9 cellular contexts compared by ENCODE assay signal in the genomic region with DNA sequence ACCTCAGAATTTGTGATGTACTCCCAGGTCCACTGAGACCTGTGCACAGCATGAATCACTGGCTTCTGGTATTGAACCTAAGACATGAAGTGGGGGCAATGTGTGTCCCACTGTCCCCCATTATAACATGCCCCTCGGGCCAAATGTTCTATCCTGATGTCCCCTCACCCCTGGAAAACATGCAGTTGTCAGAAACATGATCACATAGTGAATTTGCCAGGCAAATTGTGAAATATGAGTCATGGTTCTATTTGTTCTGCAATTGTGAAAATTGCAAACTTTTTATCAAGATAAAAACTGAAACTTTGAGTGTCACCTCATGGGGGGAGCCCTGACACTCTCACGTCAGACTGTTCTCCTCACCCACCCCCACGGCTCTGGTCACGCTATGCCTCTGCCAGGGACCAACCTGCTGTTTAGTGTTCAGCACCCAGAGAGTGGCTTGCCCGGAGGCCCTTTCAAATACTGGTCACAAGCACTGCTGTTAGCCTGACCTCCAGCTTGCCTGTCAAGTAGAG.
A peak's percentile ranks its signal among the peaks of the same experiment; 100 is the strongest.
DNase-seq lines count a peak whose midpoint lies in the region; ATAC-seq and TF ChIP-seq lines count a peak whose summit lies in the region.
"Had no signal": no experiment of that assay in that cellular context is flagged by ENCODE, and none has a peak within 500 bp of the region (broad histone marks: within the 10 kb centered on the region; RNA-seq: fewer than 3 reads in every experiment).

No MANE protein-coding gene starts in this region.

- intact Hi-C loops in left colon (cut with DNase I, micrococcal nuclease) = loop anchor here in 1 of 2 donors (5.0 to 10.0 kb wide), 4 partner anchors 126 to 1226 kb away; no protein-coding TSS in a partner anchor

- no peaks in the 10 kb centered on the region for H3K79me2 ChIP-seq in neural progenitor cell (ENCODE audit: low read depth)

- peaks cover 9% of the 10 kb centered on the region for H3K4me1 Mint-ChIP-seq in neural progenitor cell
- peaks cover 6% of the 10 kb centered on the region for H3K4me1 Mint-ChIP-seq in WTC11

- H3K27ac Mint-ChIP-seq in neural progenitor cell (no peak overlapping the region), WTC11 (no peak overlapping the region)

- no peak overlapping the region for H3K4me2 ChIP-seq in neural progenitor cell

- H3K27ac ChIP-seq in neural progenitor cell = no peak overlapping the region
- H3K27ac ChIP-seq: BLaER1 treated with 17β-estradiol and CSF1 and Interleukin-3, amounts not matched to agents 10 nM and 100 nM had no signal

- H3F3A ChIP-seq in neural progenitor cell (ENCODE audit: low read depth) = no peaks in the 10 kb centered on the region

- H3K36me3 Mint-ChIP-seq in neural progenitor cell (no peaks in the 10 kb centered on the region), WTC11 (no peaks in the 10 kb centered on the region)

- no peak overlapping the region for H2AFZ ChIP-seq in neural progenitor cell (replicated peaks)

- H3K27me3 Mint-ChIP-seq in neural progenitor cell (ENCODE audit: insufficient read depth, low read depth) = peaks cover 2% of the 10 kb centered on the region
- no peaks in the 10 kb centered on the region for H3K27me3 Mint-ChIP-seq in WTC11 (ENCODE audit: low read depth)

- H3K9me3 ChIP-seq in neural progenitor cell (ENCODE audit: low read depth) = no peaks in the 10 kb centered on the region
- H3K9me3 ChIP-seq: BLaER1 treated with 17β-estradiol and CSF1 and Interleukin-3, amounts not matched to agents 10 nM and 100 nM had no signal

- no peaks in the 10 kb centered on the region for H3K9me3 Mint-ChIP-seq in neural progenitor cell
- H3K9me3 Mint-ChIP-seq in WTC11 = no peaks in the 10 kb centered on the region

- POLR2A ChIA-PET in WTC11 (lab: Charles Lee) = no interaction called here

- H3K4me3 Mint-ChIP-seq in neural progenitor cell = no peak overlapping the region
- H3K4me3 Mint-ChIP-seq in WTC11 = no peak overlapping the region

- peaks cover 3% of the 10 kb centered on the region for H3K4me1 ChIP-seq in neural progenitor cell

- no peaks in the 10 kb centered on the region for H3K36me3 ChIP-seq in neural progenitor cell
- H3K36me3 ChIP-seq: BLaER1 treated with 17β-estradiol and CSF1 and Interleukin-3, amounts not matched to agents 10 nM and 100 nM had no signal

- H3K27me3 ChIP-seq in neural progenitor cell = no peaks in the 10 kb centered on the region
- H3K27me3 ChIP-seq: BLaER1 treated with 17β-estradiol and CSF1 and Interleukin-3, amounts not matched to agents 10 nM and 100 nM had no signal

- H3K4me3 ChIP-seq in neural progenitor cell = no peak overlapping the region
- H3K4me3 ChIP-seq: BLaER1 treated with 17β-estradiol and CSF1 and Interleukin-3, amounts not matched to agents 10 nM and 100 nM had no signal

- H3K9ac ChIP-seq in neural progenitor cell = no peak overlapping the region
- H3K9ac ChIP-seq: BLaER1 treated with 17β-estradiol and CSF1 and Interleukin-3, amounts not matched to agents 10 nM and 100 nM had no signal

- ATAC-seq in HG03139 (IDR thresholded peaks at IDR 0.05; ENCODE audit: unreplicated experiment) = peak; percentile 57
- no peak for ATAC-seq in left colon
- no peak for ATAC-seq in WTC11

- H4K20me1 ChIP-seq in neural progenitor cell (ENCODE audit: low read depth) = no peaks in the 10 kb centered on the region
- H4K20me1 ChIP-seq: BLaER1 treated with 17β-estradiol and CSF1 and Interleukin-3, amounts not matched to agents 10 nM and 100 nM had no signal

- CTCF ChIA-PET in WTC11 (lab: Charles Lee) = interaction anchor here (0.6 kb wide), 1 partner anchor 1080 kb away, joined by 3 read pairs; no protein-coding TSS in a partner anchor

- DNase-seq in activated T-cell treated with anti-CD3 and anti-CD28 coated beads for 24 hours (ENCODE audit: low read depth) (peak; percentile 84), left colon (peak; percentile 30 to 65), neural progenitor cell (ENCODE audit: low spot score) (no peak), epidermal melanocyte (ENCODE audit: insufficient read length, low spot score) (no peak), WTC11 (ENCODE audit: low spot score) (no peak)
- no peak for DNase-seq in activated T-cell treated with anti-CD3 and anti-CD28 coated beads, Interleukin-2, amount 50 U/mL, for 1 hour
- DNase-seq in activated CD4-positive, alpha-beta T cell treated with anti-CD3 and anti-CD28 coated beads for 48 hours = peak; percentile 95

- TF ChIP-seq CTCF in neural progenitor cell (IDR thresholded peaks at IDR 0.05) = no peak
- TF ChIP-seq CTCF in WTC11 (IDR thresholded peaks at IDR 0.05) = no peak

TF ChIP-seq in WTC11, 78 proteins besides CTCF, POLR2A, EP300 and RAD21 (continues in another document):
- no peak for TF ChIP-seq ZNF281 (CRISPR knock-in tag; IDR thresholded peaks at IDR 0.05)
- no peak for TF ChIP-seq GABPB1 (CRISPR knock-in tag; IDR thresholded peaks at IDR 0.05)
- no peak for TF ChIP-seq FOXK1 (CRISPR knock-in tag; IDR thresholded peaks at IDR 0.05)
- TF ChIP-seq ATF1 (CRISPR knock-in tag; IDR thresholded peaks at IDR 0.05) = no peak
- no peak for TF ChIP-seq NFE2L1 (CRISPR knock-in tag; IDR thresholded peaks at IDR 0.05)
- TF ChIP-seq TP53 (CRISPR knock-in tag; IDR thresholded peaks at IDR 0.05) = no peak
- no peak for TF ChIP-seq ZNF263 (CRISPR knock-in tag; IDR thresholded peaks at IDR 0.05; ENCODE audit: low read depth)
- TF ChIP-seq, protein P1, sequence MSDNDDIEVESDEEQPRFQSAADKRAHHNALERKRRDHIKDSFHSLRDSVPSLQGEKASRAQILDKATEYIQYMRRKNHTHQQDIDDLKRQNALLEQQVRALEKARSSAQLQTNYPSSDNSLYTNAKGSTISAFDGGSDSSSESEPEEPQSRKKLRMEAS (CRISPR knock-in tag; IDR thresholded peaks at IDR 0.05) = no peak
- TF ChIP-seq JAZF1 (CRISPR knock-in tag; IDR thresholded peaks at IDR 0.05) = no peak
- TF ChIP-seq, protein P2, sequence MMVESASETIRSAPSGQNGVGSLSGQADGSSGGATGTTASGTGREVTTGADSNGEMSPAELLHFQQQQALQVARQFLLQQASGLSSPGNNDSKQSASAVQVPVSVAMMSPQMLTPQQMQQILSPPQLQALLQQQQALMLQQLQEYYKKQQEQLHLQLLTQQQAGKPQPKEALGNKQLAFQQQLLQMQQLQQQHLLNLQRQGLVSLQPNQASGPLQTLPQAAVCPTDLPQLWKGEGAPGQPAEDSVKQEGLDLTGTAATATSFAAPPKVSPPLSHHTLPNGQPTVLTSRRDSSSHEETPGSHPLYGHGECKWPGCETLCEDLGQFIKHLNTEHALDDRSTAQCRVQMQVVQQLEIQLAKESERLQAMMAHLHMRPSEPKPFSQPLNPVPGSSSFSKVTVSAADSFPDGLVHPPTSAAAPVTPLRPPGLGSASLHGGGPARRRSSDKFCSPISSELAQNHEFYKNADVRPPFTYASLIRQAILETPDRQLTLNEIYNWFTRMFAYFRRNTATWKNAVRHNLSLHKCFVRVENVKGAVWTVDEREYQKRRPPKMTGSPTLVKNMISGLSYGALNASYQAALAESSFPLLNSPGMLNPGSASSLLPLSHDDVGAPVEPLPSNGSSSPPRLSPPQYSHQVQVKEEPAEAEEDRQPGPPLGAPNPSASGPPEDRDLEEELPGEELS (CRISPR knock-in tag; IDR thresholded peaks at IDR 0.05) = no peak
- no peak for TF ChIP-seq ZNF396 (CRISPR knock-in tag; IDR thresholded peaks at IDR 0.05; ENCODE audit: borderline replicate concordance)
- TF ChIP-seq ZNF671 (CRISPR knock-in tag; IDR thresholded peaks at IDR 0.05) = no peak
- TF ChIP-seq E2F4 (CRISPR knock-in tag; IDR thresholded peaks at IDR 0.05; ENCODE audit: borderline replicate concordance, low read depth) = no peak
- TF ChIP-seq, protein P3, sequence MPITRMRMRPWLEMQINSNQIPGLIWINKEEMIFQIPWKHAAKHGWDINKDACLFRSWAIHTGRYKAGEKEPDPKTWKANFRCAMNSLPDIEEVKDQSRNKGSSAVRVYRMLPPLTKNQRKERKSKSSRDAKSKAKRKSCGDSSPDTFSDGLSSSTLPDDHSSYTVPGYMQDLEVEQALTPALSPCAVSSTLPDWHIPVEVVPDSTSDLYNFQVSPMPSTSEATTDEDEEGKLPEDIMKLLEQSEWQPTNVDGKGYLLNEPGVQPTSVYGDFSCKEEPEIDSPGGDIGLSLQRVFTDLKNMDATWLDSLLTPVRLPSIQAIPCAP (CRISPR knock-in tag; IDR thresholded peaks at IDR 0.05) = no peak
- no peak for TF ChIP-seq NR1H2 (CRISPR knock-in tag; IDR thresholded peaks at IDR 0.05)
- TF ChIP-seq ELF4 (CRISPR knock-in tag; IDR thresholded peaks at IDR 0.05; ENCODE audit: low read depth) = no peak

Comparison
In these comparisons a context has a peak if more than half of its experiments do, and no peak if none do; other contexts are left out.
1. DNase-seq: peak in activated T-cell treated with anti-CD3 and anti-CD28 coated beads for 24 hours (single experiment), activated CD4-positive, alpha-beta T cell treated with anti-CD3 and anti-CD28 coated beads for 48 hours (single experiment) and left colon (2 of 2); none in activated T-cell treated with anti-CD3 and anti-CD28 coated beads, Interleukin-2, amount 50 U/mL, for 1 hour (single experiment), neural progenitor cell (single experiment), epidermal melanocyte (single experiment) and WTC11 (single experiment).